Comparison of ENCODE assay signal across 8 cellular contexts in genomic region chr5:16552666-16553343, GRCh38.
DNase-seq lines count a peak whose midpoint lies in the region; FAIRE-seq and TF ChIP-seq lines count a peak whose summit lies in the region.

No MANE protein-coding gene starts in this region.

- peaks cover 43% of the 10 kb centered on the region for H3K4me1 Mint-ChIP-seq in brain

- DNase-seq in GM12891 (ENCODE audit: insufficient read length, low spot score): peak; percentile 20
- peak; percentile 65 to 86 for DNase-seq in HAP-1 (ENCODE audit: low spot score in 2 of 2)
- DNase-seq in LNCaP clone FGC (ENCODE audit: low read depth): peak; percentile 64
- peak in 3 of 5 experiments; percentile 10 to 45 (median 14) for DNase-seq in T-helper 2 cell
- peak; percentile 74 for DNase-seq in iris pigment epithelial cell (ENCODE audit: low read depth)
- peak; percentile 65 to 66 for DNase-seq in stimulated activated CD4-positive, alpha-beta T cell treated with anti-CD3 and anti-CD28 coated beads, Interleukin-2, amount 100 ng/mL, for 24 hours
- no peak for DNase-seq in NCI-H128 (lab: John Stamatoyannopoulos, UW; ENCODE audit: unreplicated experiment)

- no peaks in the 10 kb centered on the region for H3K36me3 ChIP-seq in HAP-1 (replicated peaks)

- H3K4me3 ChIP-seq in HAP-1 (no peak overlapping the region), LNCaP clone FGC (ENCODE audit: low read depth, low read length) (no peak overlapping the region)

- no peak overlapping the region for H3K4me3 Mint-ChIP-seq in brain

- H3K36me3 Mint-ChIP-seq in brain: peaks cover 4% of the 10 kb centered on the region

- H3K27me3 ChIP-seq in HAP-1 (ENCODE audit: low read depth): no peaks in the 10 kb centered on the region

- H3K27ac Mint-ChIP-seq in brain: peak overlapping the region in 3 of 5 experiments; percentile 36 to 63 (median 55)

- H3K9me3 Mint-ChIP-seq in brain: peaks cover 0 to 5% (median 0%) of the 10 kb centered on the region in 5 experiments

- in situ Hi-C loops in HAP-1 (cut with MboI; ENCODE audit: low sequenced_read_pairs): no loop called here

- no peaks in the 10 kb centered on the region for H3K27me3 Mint-ChIP-seq in brain

- H3K9me3 ChIP-seq in HAP-1: no peaks in the 10 kb centered on the region

- no peak for TF ChIP-seq POLR2A in GM12891 (IDR thresholded peaks at IDR 0.05; ENCODE audit: low read depth, low read length)

- TF ChIP-seq CTCF in LNCaP clone FGC (IDR thresholded peaks at IDR 0.05; ENCODE audit: control insufficient read depth, extremely low read depth, insufficient read depth) (peak; percentile 87), brain (conservative IDR thresholded peaks at IDR 0.05) (peak; percentile 63 to 79)

- peak; percentile 66 for FAIRE-seq in GM12891 (lab: Jason Lieb, UNC)

- H3K4me1 ChIP-seq in HAP-1: no peaks in the 10 kb centered on the region

TF ChIP-seq in GM12891, 5 proteins besides CTCF, POLR2A, EP300 and RAD21:
- TF ChIP-seq POU2F2 (IDR thresholded peaks at IDR 0.05; ENCODE audit: low read depth, low read length): no peak
- TF ChIP-seq POLR2AphosphoS5 (IDR thresholded peaks at IDR 0.05; ENCODE audit: low read depth, low read length): no peak
- no peak for TF ChIP-seq SPI1 (IDR thresholded peaks at IDR 0.05; ENCODE audit: low read depth, low read length)
- TF ChIP-seq PAX5 (IDR thresholded peaks at IDR 0.05; ENCODE audit: insufficient read depth, low read length, severe bottlenecking): no peak
- no peak for TF ChIP-seq TAF1 (IDR thresholded peaks at IDR 0.05; ENCODE audit: low read depth, low read length)
